1 cellular context compared by ENCODE assay signal in the genomic region with DNA sequence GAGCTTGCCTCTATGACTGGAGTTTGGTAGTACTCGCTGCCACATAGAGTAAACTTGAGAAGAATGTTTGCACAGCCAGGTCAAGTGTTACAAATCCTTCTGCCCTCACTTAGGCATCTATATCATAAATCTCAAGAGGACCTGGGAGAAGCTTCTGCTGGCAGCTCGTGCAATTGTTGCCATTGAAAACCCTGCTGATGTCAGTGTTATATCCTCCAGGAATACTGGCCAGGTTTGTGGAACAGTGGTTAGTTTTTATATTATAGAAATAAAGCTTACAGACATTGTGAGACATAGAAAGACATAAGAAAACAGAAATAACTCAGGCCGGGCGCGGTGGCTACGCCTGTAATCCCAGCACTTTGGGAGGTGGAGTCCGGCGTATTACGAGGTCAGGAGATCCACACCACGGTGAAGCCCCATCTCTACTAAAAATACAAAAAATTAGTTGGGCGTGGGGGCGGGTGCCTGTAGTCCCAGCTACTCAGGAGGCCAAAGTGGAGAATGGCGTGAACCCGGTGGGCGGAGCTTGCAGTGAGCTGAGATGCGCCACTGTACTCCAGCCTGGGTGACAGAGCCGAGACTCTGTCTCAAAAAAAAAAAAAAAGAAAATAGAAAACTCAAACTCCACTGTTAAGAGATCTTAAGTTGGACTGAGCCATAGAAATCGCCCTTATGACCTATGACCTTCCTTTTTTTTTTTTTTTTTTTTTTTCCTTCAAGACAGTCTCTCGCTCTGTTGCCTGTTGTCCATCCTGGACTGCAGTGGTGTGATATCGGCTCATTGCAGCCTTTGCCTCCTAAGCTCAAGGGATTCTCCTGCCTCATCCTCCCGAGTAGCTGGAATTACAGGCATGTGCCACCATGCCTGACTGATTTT.
TF ChIP-seq lines count a peak whose summit lies in the region.

No MANE protein-coding gene starts in this region.

TF ChIP-seq in GM12878, 131 proteins besides CTCF, POLR2A, EP300 and RAD21:
- no peak for TF ChIP-seq RFX5 (IDR thresholded peaks at IDR 0.05; ENCODE audit: low read depth, low read length)
- no peak for TF ChIP-seq NFYA (IDR thresholded peaks at IDR 0.05; ENCODE audit: borderline replicate concordance, low read depth, low read length)
- TF ChIP-seq SMAD5 (IDR thresholded peaks at IDR 0.05; ENCODE audit: low read depth), result no peak; the same call in 1 of the 2 replicates
- TF ChIP-seq MAX (IDR thresholded peaks at IDR 0.05; ENCODE audit: low read depth, low read length), result no peak
- TF ChIP-seq EED (IDR thresholded peaks at IDR 0.05; ENCODE audit: low read depth), result no peak
- no peak for TF ChIP-seq IKZF1 (conservative IDR thresholded peaks at IDR 0.05)
- TF ChIP-seq, protein P1, sequence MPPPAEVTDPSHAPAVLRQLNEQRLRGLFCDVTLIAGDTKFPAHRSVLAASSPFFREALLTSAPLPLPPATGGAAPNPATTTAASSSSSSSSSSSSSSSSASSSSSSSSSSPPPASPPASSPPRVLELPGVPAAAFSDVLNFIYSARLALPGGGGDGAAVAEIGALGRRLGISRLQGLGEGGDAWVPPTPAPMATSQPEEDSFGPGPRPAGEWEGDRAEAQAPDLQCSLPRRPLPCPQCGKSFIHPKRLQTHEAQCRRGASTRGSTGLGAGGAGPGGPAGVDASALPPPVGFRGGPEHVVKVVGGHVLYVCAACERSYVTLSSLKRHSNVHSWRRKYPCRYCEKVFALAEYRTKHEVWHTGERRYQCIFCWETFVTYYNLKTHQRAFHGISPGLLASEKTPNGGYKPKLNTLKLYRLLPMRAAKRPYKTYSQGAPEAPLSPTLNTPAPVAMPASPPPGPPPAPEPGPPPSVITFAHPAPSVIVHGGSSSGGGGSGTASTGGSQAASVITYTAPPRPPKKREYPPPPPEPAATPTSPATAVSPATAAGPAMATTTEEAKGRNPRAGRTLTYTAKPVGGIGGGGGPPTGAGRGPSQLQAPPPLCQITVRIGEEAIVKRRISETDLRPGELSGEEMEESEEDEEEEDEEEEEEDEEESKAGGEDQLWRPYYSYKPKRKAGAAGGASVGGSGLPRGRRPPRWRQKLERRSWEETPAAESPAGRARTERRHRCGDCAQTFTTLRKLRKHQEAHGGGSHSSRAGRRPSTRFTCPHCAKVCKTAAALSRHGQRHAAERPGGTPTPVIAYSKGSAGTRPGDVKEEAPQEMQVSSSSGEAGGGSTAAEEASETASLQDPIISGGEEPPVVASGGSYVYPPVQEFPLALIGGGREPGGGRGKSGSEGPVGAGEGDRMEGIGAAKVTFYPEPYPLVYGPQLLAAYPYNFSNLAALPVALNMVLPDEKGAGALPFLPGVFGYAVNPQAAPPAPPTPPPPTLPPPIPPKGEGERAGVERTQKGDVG (CRISPR knock-in tag; IDR thresholded peaks at IDR 0.05), result no peak
- no peak for TF ChIP-seq TAF1 (IDR thresholded peaks at IDR 0.05; ENCODE audit: borderline replicate concordance, low read depth, low read length)
- no peak for TF ChIP-seq ATF7 (IDR thresholded peaks at IDR 0.05; ENCODE audit: low read depth)
- no peak for TF ChIP-seq ATF3 (IDR thresholded peaks at IDR 0.05; ENCODE audit: borderline replicate concordance, extremely low read depth, low read depth, low read length)
- TF ChIP-seq YY1 (IDR thresholded peaks at IDR 0.05; ENCODE audit: low read depth, low read length), result 0 out of 2 replicates have a peak, but pooled peaks have one; percentile 14
- TF ChIP-seq POLR2AphosphoS5 (IDR thresholded peaks at IDR 0.05; ENCODE audit: low read length), result peak; percentile 22; the same call in 1 of the 2 replicates
- no peak for TF ChIP-seq HDAC6 (IDR thresholded peaks at IDR 0.05; ENCODE audit: unreplicated experiment)
- TF ChIP-seq NRF1 (conservative IDR thresholded peaks at IDR 0.05; ENCODE audit: low read depth, low read length), result no peak
- peak; percentile 20; the same call in 1 of the 2 replicates for TF ChIP-seq ZNF384 (IDR thresholded peaks at IDR 0.05; ENCODE audit: borderline replicate concordance, low read depth, low read length)
- TF ChIP-seq CBX3 (IDR thresholded peaks at IDR 0.05; ENCODE audit: borderline replicate concordance, low read depth), result no peak
- TF ChIP-seq USF1 (IDR thresholded peaks at IDR 0.05; ENCODE audit: borderline replicate concordance, extremely low read length, insufficient read depth, low read depth, low read length), result no peak
- TF ChIP-seq CEBPB (IDR thresholded peaks at IDR 0.05; ENCODE audit: borderline replicate concordance in 1 of 2, low read depth in 2 of 2, low read length in 2 of 2), result no peak
- TF ChIP-seq GATAD2B (conservative IDR thresholded peaks at IDR 0.05; ENCODE audit: low read depth), result no peak
